ENCODE assay signal across 8 cellular contexts in genomic region chr19:20167020-20167644, GRCh38. TPM values are rescaled to one million over a fixed set of nuclear protein-coding genes. Genes with fewer than 3 reads are reported as not detected.
DNase-seq lines count a peak whose midpoint lies in the region; ATAC-seq, FAIRE-seq and TF ChIP-seq lines count a peak whose summit lies in the region.

Gene ZNF486, plus strand, starts transcription at chr19:20167214. Its CDS starts 117 bp downstream, at chr19:20167331.

- FAIRE-seq in D721Med (lab: Jason Lieb, UNC) (peak; percentile 60), HepG2 (lab: Jason Lieb, UNC) (no peak)

- H3K27me3 ChIP-seq in duodenal mucosa (ENCODE audit: control insufficient read depth in 1 of 2, insufficient read depth in 2 of 2, low read length in 2 of 2) (no peaks in the 10 kb centered on the region), HepG2 (ENCODE audit: control insufficient read depth in 1 of 2, insufficient read depth in 2 of 2, low read length in 2 of 2) (no peaks in the 10 kb centered on the region)

- no peak within 1 kb of the TSS for H2AFZ ChIP-seq in HepG2 (ENCODE audit: low read length)

- H3K9me3 ChIP-seq in duodenal mucosa (ENCODE audit: control insufficient read depth in 1 of 2, low read length in 2 of 2) (peaks cover 11 to 12% of the 10 kb centered on the region in 2 donors), HepG2 (ENCODE audit: low read length) (peaks cover 86% of the 10 kb centered on the region)

- 20% methylated on average over 17 of the region's 25 CpGs for WGBS in HepG2 (ENCODE audit: low lambda C conversion rate)

- H3K4me1 ChIP-seq in duodenal mucosa (ENCODE audit: control insufficient read depth in 1 of 2, insufficient read depth in 2 of 2, low read length in 2 of 2) (no peaks in the 10 kb centered on the region), HepG2 (ENCODE audit: insufficient read depth, low read length) (no peaks in the 10 kb centered on the region)

- CTCF ChIA-PET in HepG2 (lab: Yijun Ruan, JAX; ENCODE audit: low intra/inter-chr PET ratio, low total read pairs) = no interaction called here

- no peak for TF ChIP-seq CTCF in D721Med (IDR thresholded peaks at IDR 0.05; ENCODE audit: insufficient read depth, missing control alignments)
- no peak for TF ChIP-seq CTCF in HepG2 (CRISPR knock-in tag; IDR thresholded peaks at IDR 0.05)

- no peak within 1 kb of the TSS for H3K27ac ChIP-seq in duodenal mucosa (ENCODE audit: low read depth, low read length)
- H3K27ac ChIP-seq in HepG2 (ENCODE audit: extremely low read length, insufficient read depth, low read length) = peak within 1 kb of the TSS; percentile 40

- POLR2A ChIA-PET in HepG2 (lab: Yijun Ruan, JAX) = no interaction called here

- peak within 1 kb of the TSS; percentile 18; the same call in 1 of the 2 replicates for H3K4me2 ChIP-seq in HepG2 (ENCODE audit: low read depth, low read length)

- in situ Hi-C loops in HepG2 (cut with HindIII; ENCODE audit: extremely low pct_ligation_motif_present, low pct_unique_long_range_greater_than_20kb) = no loop called here

- no peaks in the 10 kb centered on the region for H3K79me2 ChIP-seq in HepG2 (ENCODE audit: insufficient read depth, low read length)

- BruUV-seq in HepG2 (replicated peaks; lab: Mats Ljungman, UMichigan) = TSS peak; percentile 81

- TF ChIP-seq EP300 in HepG2 (IDR thresholded peaks at IDR 0.05; ENCODE audit: low read depth in 2 of 2, low read length in 2 of 2) (no peak), HepG2 (CRISPR knock-in tag; IDR thresholded peaks at IDR 0.05; ENCODE audit: borderline replicate concordance) (no peak)

- ATAC-seq in GM21786 (IDR thresholded peaks at IDR 0.05; ENCODE audit: unreplicated experiment) (peak; percentile 93), HepG2 (peak; percentile 89)

- DNase-seq in D721Med (ENCODE audit: insufficient read length, low spot score) (peak; percentile 46), NCI-H1092 treated with DMSO at 0.1 percent for 48 hours (lab: John Stamatoyannopoulos, UW) (peak; percentile 84), HepG2 (ENCODE audit: low spot score) (peak; percentile 80), NCI-H187 (lab: John Stamatoyannopoulos, UW) (no peak)
- DNase-seq in activated CD4-positive, alpha-beta T cell treated with anti-CD3 and anti-CD28 coated beads, Interleukin-2, amount 50 U/mL, for 4 hours = peak; percentile 89
- DNase-seq in stimulated activated CD4-positive, alpha-beta T cell treated with anti-CD3 and anti-CD28 coated beads, Interleukin-2, amount 100 ng/mL, for 24 hours = peak; percentile 88 to 93

- H4K20me1 ChIP-seq in HepG2 (ENCODE audit: insufficient read depth, low read length) = no peaks in the 10 kb centered on the region

- no peaks in the 10 kb centered on the region for H3K36me3 ChIP-seq in duodenal mucosa (ENCODE audit: control insufficient read depth in 1 of 2, insufficient read depth in 2 of 2, low read length in 2 of 2)
- no peaks in the 10 kb centered on the region for H3K36me3 ChIP-seq in HepG2 (replicated peaks in 1 of 2; ENCODE audit: control insufficient read depth in 1 of 2, insufficient read depth in 2 of 2, low read length in 2 of 2)

- intact Hi-C loops in HepG2 (cut with micrococcal nuclease; ENCODE audit: unreplicated experiment) = no loop called here

- TF ChIP-seq POLR2A in HepG2 (IDR thresholded peaks at IDR 0.05; ENCODE audit: insufficient read depth in 1 of 2, low read depth in 2 of 2, low read length in 2 of 2) = peak; percentile 36 to 44; a peak in 2 of 4 replicates

- H3K9ac ChIP-seq in duodenal mucosa (ENCODE audit: low read depth in 1 of 2, low read length in 2 of 2) (peak within 1 kb of the TSS; percentile 46 to 63), HepG2 (ENCODE audit: insufficient read depth, low read depth, low read length) (peak within 1 kb of the TSS; percentile 43)

- no peak for TF ChIP-seq RAD21 in HepG2 (CRISPR knock-in tag; IDR thresholded peaks at IDR 0.05)

- peak within 1 kb of the TSS; percentile 70 to 80 for H3K4me3 ChIP-seq in duodenal mucosa (ENCODE audit: low read depth in 1 of 2, low read length in 2 of 2)
- H3K4me3 ChIP-seq in HepG2 (replicated peaks in 1 of 3; ENCODE audit: insufficient read depth in 1 of 3, low read depth in 2 of 3, low read length in 3 of 3) = peak within 1 kb of the TSS; percentile 47 to 66 (median 50); a peak in 5 of 6 replicates

TF ChIP-seq in HepG2, 621 proteins besides CTCF, POLR2A, EP300 and RAD21 (continues in another document):
- TF ChIP-seq SIN3B (IDR thresholded peaks at IDR 0.05; ENCODE audit: low read length) (peak; percentile 45; the same call in 1 of the 2 replicates), CEBPB (IDR thresholded peaks at IDR 0.05; ENCODE audit: borderline replicate concordance, low read depth, low read length) (peak; percentile 26; the same call in 1 of the 2 replicates), SOX13 (IDR thresholded peaks at IDR 0.05) (no peak), SOX13 (CRISPR knock-in tag; conservative IDR thresholded peaks at IDR 0.05 in 1 of 2, IDR thresholded peaks at IDR 0.05 in 1 of 2) (no peak), ZMYM4 (CRISPR knock-in tag; IDR thresholded peaks at IDR 0.05) (0 out of 2 replicates have a peak, but pooled peaks have one; percentile 18), GABPB1 (CRISPR knock-in tag; IDR thresholded peaks at IDR 0.05) (0 out of 2 replicates have a peak, but pooled peaks have one; percentile 19), NFYB (CRISPR knock-in tag; IDR thresholded peaks at IDR 0.05) (peak; percentile 85), FOXK1 (CRISPR knock-in tag; IDR thresholded peaks at IDR 0.05; ENCODE audit: borderline replicate concordance, low read depth) (no peak), POLR2AphosphoS5 (IDR thresholded peaks at IDR 0.05; ENCODE audit: low read depth, low read length) (peak; percentile 52; the same call in 1 of the 2 replicates), ELF1 (CRISPR knock-in tag; IDR thresholded peaks at IDR 0.05) (peak; percentile 75), RXRB (CRISPR knock-in tag; IDR thresholded peaks at IDR 0.05; ENCODE audit: borderline replicate concordance) (no peak), ZNF251 (CRISPR knock-in tag; IDR thresholded peaks at IDR 0.05) (no peak), POLR2G (IDR thresholded peaks at IDR 0.05; ENCODE audit: low read depth, low read length) (peak; percentile 66), TFDP1 (CRISPR knock-in tag; IDR thresholded peaks at IDR 0.05; ENCODE audit: borderline replicate concordance) (peak; percentile 33; the same call in 1 of the 2 replicates), NFYC (CRISPR knock-in tag; IDR thresholded peaks at IDR 0.05) (peak; percentile 79), SOX6 (IDR thresholded peaks at IDR 0.05) (no peak), SOX6 (CRISPR knock-in tag; IDR thresholded peaks at IDR 0.05) (no peak), SP2 (CRISPR knock-in tag; IDR thresholded peaks at IDR 0.05) (peak; percentile 64; the same call in 1 of the 2 replicates), ZFY (CRISPR knock-in tag; IDR thresholded peaks at IDR 0.05) (peak; percentile 44; the same call in 1 of the 2 replicates), TAF1 (CRISPR knock-in tag; IDR thresholded peaks at IDR 0.05) (peak; percentile 26; the same call in 1 of the 2 replicates), ZNF546 (CRISPR knock-in tag; conservative IDR thresholded peaks at IDR 0.05) (no peak), GABPA (IDR thresholded peaks at IDR 0.05; ENCODE audit: low read depth, low read length) (no peak), GABPA (CRISPR knock-in tag; IDR thresholded peaks at IDR 0.05; ENCODE audit: low read depth) (no peak), SAP130 (CRISPR knock-in tag; IDR thresholded peaks at IDR 0.05; ENCODE audit: low read depth) (peak; percentile 62), NFKB2 (CRISPR knock-in tag; IDR thresholded peaks at IDR 0.05; ENCODE audit: borderline replicate concordance) (no peak), ZFAT (CRISPR knock-in tag; conservative IDR thresholded peaks at IDR 0.05) (no peak), ZNF317 (CRISPR knock-in tag; IDR thresholded peaks at IDR 0.05) (no peak), SALL1 (CRISPR knock-in tag; IDR thresholded peaks at IDR 0.05) (peak; percentile 12; the same call in 1 of the 2 replicates)

RNA-seq across cellular contexts. Expression of gene ZNF486, which starts in this region (rescaled TPM):
- total RNA-seq in HepG2 (2016; rRNA removed; fragmentation: Illumina TruSeq; extraction: Trizol) = 2.1 and 2.6 TPM in 2 replicates
- total RNA-seq in HepG2 (2016; cell fraction: cytosol; rRNA removed; fragmentation: Illumina TruSeq; extraction: Trizol; ENCODE audit: low read depth) = 0.30 and 0.62 TPM in 2 replicates
- total RNA-seq in HepG2 (2016; cell fraction: insoluble cytoplasmic fraction; rRNA removed; fragmentation: Illumina TruSeq; extraction: Trizol) = 1.6 and 2.3 TPM in 2 replicates
- total RNA-seq in HepG2 (2016; cell fraction: membrane; rRNA removed; fragmentation: Illumina TruSeq; extraction: Trizol) = 1.3 and 1.5 TPM in 2 replicates
- total RNA-seq in HepG2 (2016; cell fraction: nucleus; rRNA removed; fragmentation: Illumina TruSeq; extraction: Trizol) = 0.96 and 1.2 TPM in 2 replicates
- 0.33 and 0.70 TPM in 2 replicates for polyA plus RNA-seq in HepG2 (2011; rRNA removed)
- polyA plus RNA-seq in HepG2 (2011; cell fraction: cytosol; rRNA removed) = 0.36 and 0.53 TPM in 2 replicates
- polyA plus RNA-seq in HepG2 (2011; cell fraction: nucleus; rRNA removed) = 0.16 and 0.33 TPM in 2 replicates
- 0.49 and 0.55 TPM in 2 replicates for polyA plus RNA-seq in HepG2 (2012)
- 0.03 and 0.15 TPM in 2 replicates for polyA plus RNA-seq in HepG2 (2016; cell fraction: cytosol; fragmentation: Illumina TruSeq; extraction: Trizol; ENCODE audit: low read depth)
- polyA plus RNA-seq in HepG2 (2016; cell fraction: insoluble cytoplasmic fraction; fragmentation: Illumina TruSeq; extraction: Trizol; ENCODE audit: low read depth) = 1.7 and 2.0 TPM in 2 replicates
- polyA plus RNA-seq in HepG2 (2016; cell fraction: membrane; fragmentation: Illumina TruSeq; extraction: Trizol; ENCODE audit: low read depth) = 0.16 and 0.37 TPM in 2 replicates
- 0.77 and 1.1 TPM in 2 replicates for polyA plus RNA-seq in HepG2 (2016; cell fraction: nucleus; fragmentation: Illumina TruSeq; extraction: Trizol; ENCODE audit: insufficient read depth, low read depth)
- 1.3 TPM in 1 of 2 replicates, not detected in the other for polyA minus RNA-seq in HepG2 (2011; rRNA and poly(A)+ RNA removed; ENCODE audit: low replicate concordance)
- 0.62 and 0.79 TPM in 2 replicates for polyA minus RNA-seq in HepG2 (2011; cell fraction: cytosol; rRNA and poly(A)+ RNA removed)
- 1.4 and 1.7 TPM in 2 replicates for polyA minus RNA-seq in HepG2 (2011; cell fraction: nucleus; rRNA and poly(A)+ RNA removed)

Comparison
In these comparisons a context has a peak if more than half of its experiments do, and no peak if none do; other contexts are left out.
1. DNase-seq: peak in D721Med (single experiment), NCI-H1092 treated with DMSO at 0.1 percent for 48 hours (single experiment), activated CD4-positive, alpha-beta T cell treated with anti-CD3 and anti-CD28 coated beads, Interleukin-2, amount 50 U/mL, for 4 hours (2 of 2), HepG2 (single experiment) and stimulated activated CD4-positive, alpha-beta T cell treated with anti-CD3 and anti-CD28 coated beads, Interleukin-2, amount 100 ng/mL, for 24 hours (2 of 2); none in NCI-H187 (0 of 2).